Comparison of ENCODE assay signal across 26 cellular contexts in the genomic region with DNA sequence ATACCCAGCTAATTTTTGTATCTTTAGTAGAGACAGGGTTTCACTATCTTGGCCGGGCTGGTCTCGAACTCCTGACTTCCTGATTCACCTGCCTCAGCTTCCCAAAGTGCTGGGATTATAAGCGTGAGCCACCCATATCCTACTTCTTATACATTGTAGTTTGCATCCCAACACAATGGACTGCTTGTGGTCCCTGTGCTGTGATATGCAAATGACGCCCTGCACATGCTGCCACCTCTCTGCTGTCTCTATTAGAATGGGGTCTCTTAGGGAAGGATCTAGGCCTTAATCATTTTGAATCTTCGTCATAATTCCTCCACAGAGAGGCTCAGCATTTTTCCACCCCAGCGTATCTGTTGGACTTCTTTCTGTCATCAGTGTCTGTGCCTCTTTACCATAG.
"Had no signal": no experiment of that assay in that cellular context is flagged by ENCODE, and none has a peak within 500 bp of the region (broad histone marks: within the 10 kb centered on the region; RNA-seq: fewer than 3 reads in every experiment).

No MANE protein-coding gene starts in this region.

- H3K27me3 Mint-ChIP-seq: activated CD8-positive, alpha-beta memory T cell treated with anti-CD3 and anti-CD28 coated beads, Interleukin-2, amount 10 ng/mL, durations not matched to agents 7 days and 5 days; activated naive CD4-positive, alpha-beta T cell treated with anti-CD3 and anti-CD28 coated beads, Interleukin-2, amount 50 U/mL, for 24 hours; activated T-cell treated with anti-CD3 and anti-CD28 coated beads, Interleukin-2, amount 50 U/mL, for 24 hours; brain; central memory CD8-positive, alpha-beta T cell had no signal

- H3K27ac Mint-ChIP-seq: activated CD8-positive, alpha-beta memory T cell treated with anti-CD3 and anti-CD28 coated beads, Interleukin-2, amount 10 ng/mL, durations not matched to agents 7 days and 5 days; activated naive CD4-positive, alpha-beta T cell treated with anti-CD3 and anti-CD28 coated beads, Interleukin-2, amount 50 U/mL, for 24 hours; activated T-cell treated with anti-CD3 and anti-CD28 coated beads, Interleukin-2, amount 50 U/mL, for 24 hours; activated T-helper 1 cell treated with anti-CD3 and anti-CD28 coated beads, Interleukin-12 subunit alpha, Interleukin-12 subunit beta, Interleukin-2, Interleukin-4 antibody, amounts not matched to agents 30 ng/mL and 10 ng/mL and 1 ng/mL, durations not matched to agents 14 hours and 24 hours and 36 hours; T-helper 1 cell treated with Interleukin-12 subunit alpha and Interleukin-12 subunit beta and Interleukin-4 antibody, amounts not matched to agents 30 μg/mL and 1 μg/mL, for 36 hours had no signal

- H3K9me2 ChIP-seq: SK-N-SH had no signal

- H3K27me3 ChIP-seq: ascending aorta, Peyer's patch, SJCRH30 had no signal

- H3K4me1 Mint-ChIP-seq: activated CD8-positive, alpha-beta memory T cell treated with anti-CD3 and anti-CD28 coated beads, Interleukin-2, amount 10 ng/mL, durations not matched to agents 7 days and 5 days; activated naive CD4-positive, alpha-beta T cell treated with anti-CD3 and anti-CD28 coated beads, Interleukin-2, amount 50 U/mL, for 24 hours; central memory CD8-positive, alpha-beta T cell had no signal

- H3K4me1 ChIP-seq: ascending aorta, Peyer's patch, SJCRH30 had no signal

- H3K4me3 Mint-ChIP-seq: activated CD8-positive, alpha-beta memory T cell treated with anti-CD3 and anti-CD28 coated beads, Interleukin-2, amount 10 ng/mL, durations not matched to agents 7 days and 5 days; activated naive CD4-positive, alpha-beta T cell treated with anti-CD3 and anti-CD28 coated beads, Interleukin-2, amount 50 U/mL, for 24 hours; activated T-cell treated with anti-CD3 and anti-CD28 coated beads, Interleukin-2, amount 50 U/mL, for 24 hours; activated T-helper 1 cell treated with anti-CD3 and anti-CD28 coated beads, Interleukin-12 subunit alpha, Interleukin-12 subunit beta, Interleukin-2, Interleukin-4 antibody, amounts not matched to agents 30 ng/mL and 10 ng/mL and 1 ng/mL, durations not matched to agents 14 hours and 24 hours and 36 hours; brain; central memory CD8-positive, alpha-beta T cell; T-helper 1 cell treated with Interleukin-12 subunit alpha and Interleukin-12 subunit beta and Interleukin-4 antibody, amounts not matched to agents 30 μg/mL and 1 μg/mL, for 36 hours had no signal

- H3K27ac ChIP-seq: ascending aorta, KMS-11, Peyer's patch, RWPE1, SJCRH30 had no signal

- DNase-seq: activated CD4-positive, alpha-beta T cell treated with anti-CD3 and anti-CD28 coated beads for 48 hours; activated CD4-positive, alpha-beta T cell treated with anti-CD3 and anti-CD28 coated beads, Interleukin-2, amount 50 U/mL, for 4 hours; activated CD4-positive, CD25-positive, alpha-beta regulatory T cell treated with anti-CD3 and anti-CD28 coated beads, Interleukin-2, amount 50 U/mL, for 72 hours; activated CD8-positive, alpha-beta memory T cell treated with anti-CD3 and anti-CD28 coated beads, Interleukin-2, amount 10 ng/mL, durations not matched to agents 7 days and 5 days; activated effector memory CD4-positive, alpha-beta T cell treated with Interleukin-2 at 50 U/mL for 16 hours; activated naive CD4-positive, alpha-beta T cell; activated T-cell treated with anti-CD3 and anti-CD28 coated beads, Interleukin-2, amount 50 U/mL, for 24 hours; NCI-H1105; NCI-H1436; NCI-H187; NCI-H2081; NCI-H2171; NCI-H226; NCI-H510A; Peyer's patch; Right ventricle myocardium superior; SJCRH30; SK-N-SH had no signal

- H3K36me3 ChIP-seq: ascending aorta, Peyer's patch, SJCRH30 had no signal

- H3K4me2 ChIP-seq: KMS-11, SK-N-SH had no signal

- H3K36me3 Mint-ChIP-seq: activated CD8-positive, alpha-beta memory T cell treated with anti-CD3 and anti-CD28 coated beads, Interleukin-2, amount 10 ng/mL, durations not matched to agents 7 days and 5 days; activated naive CD4-positive, alpha-beta T cell treated with anti-CD3 and anti-CD28 coated beads, Interleukin-2, amount 50 U/mL, for 24 hours had no signal

- H3K9me3 ChIP-seq: ascending aorta, Peyer's patch, SJCRH30, SK-N-SH had no signal

- H3K9ac ChIP-seq: KMS-11, SK-N-SH had no signal

- H3K4me3 ChIP-seq: ascending aorta, Peyer's patch, SJCRH30 had no signal
